8 cellular contexts compared by ENCODE assay signal in the genomic region with DNA sequence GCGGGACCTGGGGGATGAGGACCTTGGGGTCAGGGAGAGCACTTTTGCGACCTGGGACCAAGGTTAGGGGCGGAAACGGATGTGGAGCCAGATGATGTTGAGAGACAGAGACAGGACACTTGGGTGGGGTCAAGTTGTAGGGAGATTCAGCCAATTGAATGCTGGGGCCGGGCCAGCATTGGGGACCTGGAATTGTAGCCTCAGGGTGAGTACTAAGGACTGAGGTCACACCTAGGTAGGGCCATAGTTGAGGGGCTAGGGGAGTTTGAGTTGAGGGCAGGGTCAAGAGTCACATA. TPM values are rescaled to one million over a fixed set of nuclear protein-coding genes. Genes with fewer than 3 reads are reported as not detected.
A peak's percentile ranks its signal among the peaks of the same experiment; 100 is the strongest.
DNase-seq lines count a peak whose midpoint lies in the region; ATAC-seq lines count a peak whose summit lies in the region.

No MANE protein-coding gene starts in this region.

- H3K27ac Mint-ChIP-seq in T-helper 1 cell treated with Interleukin-12 subunit alpha and Interleukin-12 subunit beta and Interleukin-4 antibody, amounts not matched to agents 30 μg/mL and 1 μg/mL, for 36 hours = peak overlapping the region; percentile 91
- H3K27ac Mint-ChIP-seq in activated CD8-positive, alpha-beta T cell treated with anti-CD3 and anti-CD28 coated beads, Interleukin-2, amount 10 ng/mL, durations not matched to agents 7 days and 5 days = peak overlapping the region; percentile 94

- H3K9me3 Mint-ChIP-seq in T-helper 1 cell treated with Interleukin-12 subunit alpha and Interleukin-12 subunit beta and Interleukin-4 antibody, amounts not matched to agents 30 μg/mL and 1 μg/mL, for 36 hours = no peaks in the 10 kb centered on the region
- no peaks in the 10 kb centered on the region for H3K9me3 Mint-ChIP-seq in activated CD8-positive, alpha-beta T cell treated with anti-CD3 and anti-CD28 coated beads, Interleukin-2, amount 10 ng/mL, durations not matched to agents 7 days and 5 days (ENCODE audit: insufficient read depth)

- H3K36me3 ChIP-seq in stomach smooth muscle (ENCODE audit: control insufficient read depth in 2 of 2, insufficient read depth in 2 of 2, low read length in 2 of 2) = peaks cover 2% of the 10 kb centered on the region in 2 donors

- H3K27me3 Mint-ChIP-seq in T-helper 1 cell treated with Interleukin-12 subunit alpha and Interleukin-12 subunit beta and Interleukin-4 antibody, amounts not matched to agents 30 μg/mL and 1 μg/mL, for 36 hours (ENCODE audit: low read depth) = no peaks in the 10 kb centered on the region
- no peaks in the 10 kb centered on the region for H3K27me3 Mint-ChIP-seq in activated CD8-positive, alpha-beta T cell treated with anti-CD3 and anti-CD28 coated beads, Interleukin-2, amount 10 ng/mL, durations not matched to agents 7 days and 5 days (ENCODE audit: low read depth)

- peak overlapping the region; percentile 86 for H3K4me3 Mint-ChIP-seq in T-helper 1 cell treated with Interleukin-12 subunit alpha and Interleukin-12 subunit beta and Interleukin-4 antibody, amounts not matched to agents 30 μg/mL and 1 μg/mL, for 36 hours
- H3K4me3 Mint-ChIP-seq in activated CD8-positive, alpha-beta T cell treated with anti-CD3 and anti-CD28 coated beads, Interleukin-2, amount 10 ng/mL, durations not matched to agents 7 days and 5 days = peak overlapping the region; percentile 87

- peak overlapping the region; percentile 47 for H3K4me3 ChIP-seq in iPS-18c (ENCODE audit: insufficient read depth, low read depth, low read length)
- peak overlapping the region; percentile 24 to 67 for H3K4me3 ChIP-seq in stomach smooth muscle (ENCODE audit: low read length in 2 of 2)

- H3K4me1 Mint-ChIP-seq in T-helper 1 cell treated with Interleukin-12 subunit alpha and Interleukin-12 subunit beta and Interleukin-4 antibody, amounts not matched to agents 30 μg/mL and 1 μg/mL, for 36 hours (ENCODE audit: low read depth) = peaks cover 12% of the 10 kb centered on the region
- H3K4me1 Mint-ChIP-seq in activated CD8-positive, alpha-beta T cell treated with anti-CD3 and anti-CD28 coated beads, Interleukin-2, amount 10 ng/mL, durations not matched to agents 7 days and 5 days (ENCODE audit: low read depth) = peaks cover 31% of the 10 kb centered on the region

- peak overlapping the region; percentile 69 for H3K27ac ChIP-seq in stomach smooth muscle (ENCODE audit: low read length)

- peak overlapping the region in 1 of 2 donors; percentile 29 for H3K9ac ChIP-seq in stomach smooth muscle (ENCODE audit: low read length in 2 of 2)

- no peak for ATAC-seq in activated CD8-positive, alpha-beta T cell treated with anti-CD3 and anti-CD28 coated beads, Interleukin-2, amount 10 ng/mL, durations not matched to agents 7 days and 5 days
- ATAC-seq in HG03378 (IDR thresholded peaks at IDR 0.05; ENCODE audit: unreplicated experiment) = no peak

- H3K4me1 ChIP-seq in stomach smooth muscle (ENCODE audit: control insufficient read depth, insufficient read depth, low read length) = peaks cover 24% of the 10 kb centered on the region

- POLR2A ChIA-PET in activated CD8-positive, alpha-beta T cell treated with anti-CD3 and anti-CD28 coated beads, Interleukin-2, amount 10 ng/mL, durations not matched to agents 7 days and 5 days (lab: Charles Lee) = interaction anchor here (2.3 kb wide), 1 partner anchor 19 kb away, joined by 9 read pairs; the partner anchor contains the start of gene GTF2F1

- H3K9me3 ChIP-seq in iPS-18c (ENCODE audit: control insufficient read depth, insufficient read depth, low read length) = no peaks in the 10 kb centered on the region
- H3K9me3 ChIP-seq in stomach smooth muscle (ENCODE audit: control insufficient read depth in 2 of 2, low read length in 2 of 2) = no peaks in the 10 kb centered on the region

- CTCF ChIA-PET in activated CD8-positive, alpha-beta T cell treated with anti-CD3 and anti-CD28 coated beads, Interleukin-2, amount 10 ng/mL, durations not matched to agents 7 days and 5 days (lab: Charles Lee) = no interaction called here

- DNase-seq in T-helper 1 cell (no peak), middle frontal gyrus (ENCODE audit: extremely low spot score, low spot score) (no peak), AG08396 (ENCODE audit: low spot score) (no peak)
- DNase-seq in activated CD8-positive, alpha-beta T cell treated with anti-CD3 and anti-CD28 coated beads, Interleukin-2, amount 10 ng/mL, durations not matched to agents 7 days and 5 days = no peak

- H3K27me3 ChIP-seq in stomach smooth muscle (ENCODE audit: control insufficient read depth in 1 of 2, insufficient read depth in 2 of 2, low read length in 2 of 2) = no peaks in the 10 kb centered on the region

- peaks cover 17% of the 10 kb centered on the region for H3K36me3 Mint-ChIP-seq in T-helper 1 cell treated with Interleukin-12 subunit alpha and Interleukin-12 subunit beta and Interleukin-4 antibody, amounts not matched to agents 30 μg/mL and 1 μg/mL, for 36 hours (ENCODE audit: low read depth)
- peaks cover 14% of the 10 kb centered on the region for H3K36me3 Mint-ChIP-seq in activated CD8-positive, alpha-beta T cell treated with anti-CD3 and anti-CD28 coated beads, Interleukin-2, amount 10 ng/mL, durations not matched to agents 7 days and 5 days (ENCODE audit: low read depth)

RNA-seq across cellular contexts. Expression of gene ALKBH7, which starts 1.2 kb away (rescaled TPM):
- 10 to 100 TPM; 46.1 to 48.8 TPM for total RNA-seq in activated CD8-positive, alpha-beta T cell treated with anti-CD3 and anti-CD28 coated beads, Interleukin-2, amount 10 ng/mL, durations not matched to agents 7 days and 5 days

RNA-seq across cellular contexts. Expression of gene PSPN, which starts 2.0 kb away (rescaled TPM):
- total RNA-seq in activated CD8-positive, alpha-beta T cell treated with anti-CD3 and anti-CD28 coated beads, Interleukin-2, amount 10 ng/mL, durations not matched to agents 7 days and 5 days = 1 to 10 TPM; 2.1 to 2.6 TPM

RNA-seq across cellular contexts. Expression of gene CLPP, which starts 12.4 kb away (rescaled TPM):
- 100 to 1,000 TPM; 142 to 160 TPM for total RNA-seq in activated CD8-positive, alpha-beta T cell treated with anti-CD3 and anti-CD28 coated beads, Interleukin-2, amount 10 ng/mL, durations not matched to agents 7 days and 5 days

RNA-seq across cellular contexts. Expression of gene GTF2F1, which starts 19.2 kb away (rescaled TPM):
- total RNA-seq in activated CD8-positive, alpha-beta T cell treated with anti-CD3 and anti-CD28 coated beads, Interleukin-2, amount 10 ng/mL, durations not matched to agents 7 days and 5 days = 10 to 100 TPM; 71.2 to 71.5 TPM

RNA-seq across cellular contexts. Expression of gene ACER1, which starts 40.3 kb away (rescaled TPM):
- under 1 TPM; 0.26 to 0.29 TPM for total RNA-seq in activated CD8-positive, alpha-beta T cell treated with anti-CD3 and anti-CD28 coated beads, Interleukin-2, amount 10 ng/mL, durations not matched to agents 7 days and 5 days
